In the genomic region with DNA sequence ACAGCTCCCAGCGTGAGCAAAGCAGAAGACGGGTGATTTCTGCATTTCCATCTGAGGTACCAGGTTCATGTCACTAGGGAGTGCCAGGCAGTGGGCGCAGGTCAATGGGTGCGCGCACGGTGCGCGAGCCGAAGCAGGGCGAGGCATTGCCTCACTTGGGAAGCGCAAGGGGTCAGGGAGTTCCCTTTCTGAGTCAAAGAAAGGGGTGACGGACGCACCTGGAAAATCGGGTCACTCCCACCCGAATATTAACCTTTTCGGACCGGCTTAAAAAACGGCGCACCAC, we compare ENCODE assay signal across 7 cellular contexts. TPM values are rescaled to one million over a fixed set of nuclear protein-coding genes. Genes with fewer than 3 reads are reported as not detected.
DNase-seq lines count a peak whose midpoint lies in the region; ATAC-seq and TF ChIP-seq lines count a peak whose summit lies in the region.
"Not testable (repeated sequence)": the region's sequence is repeated elsewhere in the genome, so short reads cannot be mapped to it uniquely, and the experiment has no call there.

No MANE protein-coding gene starts in this region.

- H3K4ac ChIP-seq in neuronal stem cell (ENCODE audit: low read length): not testable (repeated sequence)

- not testable (repeated sequence) for H3K23ac ChIP-seq in neuronal stem cell (ENCODE audit: low read depth, low read length, poor library complexity)

- not testable (repeated sequence) for H2BK15ac ChIP-seq in neuronal stem cell (ENCODE audit: low read length)

- H2BK120ac ChIP-seq in neuronal stem cell (ENCODE audit: low read depth, low read length): not testable (repeated sequence)

- no CpG with 5 or more reads among the region's 19 CpGs for WGBS in iPS DF 6.9 (ENCODE audit: insufficient coverage, insufficient read length)
- no CpG with 5 or more reads among the region's 19 CpGs for WGBS in neuronal stem cell (ENCODE audit: extremely low coverage in 2 of 2, insufficient read length in 2 of 2, insufficient replicate concordance in 1 of 2), 2 donors

- H3K27ac Mint-ChIP-seq in activated T-cell treated with anti-CD3 and anti-CD28 coated beads, Interleukin-2, amount 50 U/mL, for 24 hours: peak overlapping the region; percentile 52

- H3K36me3 ChIP-seq in H7 (replicated peaks; ENCODE audit: control insufficient read depth, insufficient read depth, low read length); RWPE2 (ENCODE audit: low read depth); colonic mucosa; iPS DF 6.9 (ENCODE audit: control insufficient read depth, insufficient read depth, low read length); mucosa of descending colon (ENCODE audit: low read depth): not testable (repeated sequence)
- H3K36me3 ChIP-seq in neuronal stem cell (replicated peaks in 1 of 2; ENCODE audit: control insufficient read depth in 2 of 2, insufficient read depth in 2 of 2, low read length in 2 of 2): peaks cover 2 to 17% of the 10 kb centered on the region in 2 donors

- not testable (repeated sequence) for H2BK5ac ChIP-seq in neuronal stem cell (ENCODE audit: low read length)

- not testable (repeated sequence) for H2AFZ ChIP-seq in neuronal stem cell (ENCODE audit: low read length)

- H3K36me3 Mint-ChIP-seq in activated T-cell treated with anti-CD3 and anti-CD28 coated beads, Interleukin-2, amount 50 U/mL, for 24 hours (ENCODE audit: low read depth): peaks cover 49% of the 10 kb centered on the region

- not testable (repeated sequence) for H3K27me3 ChIP-seq in H7 (ENCODE audit: control insufficient read depth, insufficient read depth, low read length); RWPE2 (ENCODE audit: insufficient read depth, poor library complexity, severe bottlenecking); colonic mucosa; iPS DF 6.9 (ENCODE audit: control insufficient read depth, insufficient read depth, low read length); neuronal stem cell (ENCODE audit: control insufficient read depth in 3 of 3, insufficient read depth in 3 of 3, low read depth in 1 of 3, low read length in 3 of 3)

- not testable (repeated sequence) for ATAC-seq in RWPE2 (ENCODE audit: low read depth); mucosa of descending colon

- not testable (repeated sequence) for H2AK5ac ChIP-seq in neuronal stem cell (ENCODE audit: low read depth, low read length)

- H4K8ac ChIP-seq in neuronal stem cell (ENCODE audit: low read depth, low read length): not testable (repeated sequence)

- peak overlapping the region; percentile 35 for H3K4me3 ChIP-seq in H7 (ENCODE audit: insufficient read depth, low read depth, low read length)
- peak overlapping the region; percentile 7 for H3K4me3 ChIP-seq in RWPE2 (ENCODE audit: severe bottlenecking)
- peak overlapping the region; percentile 21 for H3K4me3 ChIP-seq in colonic mucosa
- H3K4me3 ChIP-seq in iPS DF 6.9 (ENCODE audit: low read length): peak overlapping the region; percentile 35; the same call in 1 of the 2 replicates
- not testable (repeated sequence) for H3K4me3 ChIP-seq in mucosa of descending colon; neuronal stem cell (ENCODE audit: low read length in 2 of 2)

- not testable (repeated sequence) for TF ChIP-seq CTCF in RWPE2 (IDR thresholded peaks at IDR 0.05; ENCODE audit: poor library complexity, severe bottlenecking); colonic mucosa (IDR thresholded peaks at IDR 0.05); mucosa of descending colon (IDR thresholded peaks at IDR 0.05)

- not testable (repeated sequence) for H3K14ac ChIP-seq in neuronal stem cell (ENCODE audit: low read length)

- not testable (repeated sequence) for H3K9me3 Mint-ChIP-seq in activated T-cell treated with anti-CD3 and anti-CD28 coated beads, Interleukin-2, amount 50 U/mL, for 24 hours

- H3K4me2 ChIP-seq in neuronal stem cell (ENCODE audit: insufficient read depth, low read length, poor library complexity, severe bottlenecking): not testable (repeated sequence)

- not testable (repeated sequence) for DNase-seq in H7; RWPE2 (ENCODE audit: low spot score); activated T-cell treated with anti-CD3 and anti-CD28 coated beads, Interleukin-2, amount 50 U/mL, for 24 hours; iPS DF 6.9 (ENCODE audit: low read depth, low spot score); neuronal stem cell (ENCODE audit: low spot score)
- DNase-seq in colonic mucosa (peak; percentile 26), mucosa of descending colon (peak in 2 of 3 donors; percentile 28 to 74)

- H3K4me1 ChIP-seq in RWPE2 (ENCODE audit: insufficient read depth, poor library complexity, severe bottlenecking); colonic mucosa; iPS DF 6.9 (ENCODE audit: control insufficient read depth, insufficient read depth, low read length); mucosa of descending colon (ENCODE audit: low read depth); neuronal stem cell (ENCODE audit: control insufficient read depth in 2 of 2, insufficient read depth in 1 of 2, low read depth in 1 of 2, low read length in 2 of 2): not testable (repeated sequence)

- H3K4me3 Mint-ChIP-seq in activated T-cell treated with anti-CD3 and anti-CD28 coated beads, Interleukin-2, amount 50 U/mL, for 24 hours: peak overlapping the region; percentile 52

- H4K91ac ChIP-seq in neuronal stem cell (ENCODE audit: low read depth, low read length, poor library complexity): not testable (repeated sequence)

- peak overlapping the region; percentile 30 for H3K27ac ChIP-seq in RWPE2 (ENCODE audit: poor library complexity, severe bottlenecking)
- H3K27ac ChIP-seq in colonic mucosa; iPS DF 6.9 (ENCODE audit: low read length); neuronal stem cell (replicated peaks; ENCODE audit: low read length): not testable (repeated sequence)

- peaks cover 17% of the 10 kb centered on the region for H3K4me1 Mint-ChIP-seq in activated T-cell treated with anti-CD3 and anti-CD28 coated beads, Interleukin-2, amount 50 U/mL, for 24 hours (ENCODE audit: low read depth)

- H2BK12ac ChIP-seq in neuronal stem cell (ENCODE audit: low read length): not testable (repeated sequence)

- intact Hi-C loops in colonic mucosa (cut with DNase I); mucosa of descending colon (cut with DNase I, micrococcal nuclease): not testable (repeated sequence)

- H3K9ac ChIP-seq in colonic mucosa (ENCODE audit: low read depth in 2 of 2, low read length in 2 of 2); neuronal stem cell (ENCODE audit: low read depth, low read length, poor library complexity): not testable (repeated sequence)

- not testable (repeated sequence) for H3K27me3 Mint-ChIP-seq in activated T-cell treated with anti-CD3 and anti-CD28 coated beads, Interleukin-2, amount 50 U/mL, for 24 hours

- peak overlapping the region; percentile 59 for H3K18ac ChIP-seq in neuronal stem cell (ENCODE audit: low read length)

- H3K79me1 ChIP-seq in neuronal stem cell (ENCODE audit: low read depth, low read length): not testable (repeated sequence)

- H3K9me3 ChIP-seq in RWPE2 (ENCODE audit: severe bottlenecking); colonic mucosa; iPS DF 6.9 (ENCODE audit: control insufficient read depth, insufficient read depth, low read length); mucosa of descending colon; neuronal stem cell (replicated peaks in 1 of 2; ENCODE audit: control insufficient read depth in 2 of 2, insufficient read depth in 1 of 2, low read depth in 1 of 2, low read length in 2 of 2): not testable (repeated sequence)

RNA-seq across cellular contexts. Expression of gene MPHOSPH6, which starts 30.8 kb away (rescaled TPM):
- total RNA-seq in H7 (2014; rRNA removed; shearing (Covaris generic)): 10.3 and 18.4 TPM in 2 replicates
- 10 to 100 TPM; 18.1 to 22.8 TPM for total RNA-seq in colonic mucosa
- total RNA-seq in mucosa of descending colon: 10 to 100 TPM; 16.4 to 23.8 (median 20.8) TPM
- polyA plus RNA-seq in neuronal stem cell (2013, experiment 1 of 2): 51.8 TPM
- 53.0 TPM for polyA plus RNA-seq in neuronal stem cell (2013, experiment 2 of 2)
